Comparison of ENCODE assay signal across 9 cellular contexts in genomic region chr12:53476769-53477209, GRCh38. TPM values are rescaled to one million over a fixed set of nuclear protein-coding genes. Genes with fewer than 3 reads are reported as not detected.
A peak's percentile ranks its signal among the peaks of the same experiment; 100 is the strongest.
DNase-seq lines count a peak whose midpoint lies in the region; TF ChIP-seq lines count a peak whose summit lies in the region.
"Had no signal": no experiment of that assay in that cellular context is flagged by ENCODE, and none has a peak within 500 bp of the region (broad histone marks: within the 10 kb centered on the region; RNA-seq: fewer than 3 reads in every experiment).

No MANE protein-coding gene starts in this region.

- H3K36me3 Mint-ChIP-seq in activated naive CD4-positive, alpha-beta T cell treated with anti-CD3 and anti-CD28 coated beads for 36 hours (ENCODE audit: low read depth) = peaks cover 59% of the 10 kb centered on the region

- H3K4me3 ChIP-seq in PC-9 (no peak overlapping the region), fibroblast of lung (replicated peaks in 1 of 4; ENCODE audit: control extremely low read depth in 1 of 4, insufficient read depth in 1 of 4, low read depth in 3 of 4, low read length in 4 of 4) (no peak overlapping the region), stomach (no peak overlapping the region)

- H3K9me2 ChIP-seq in PC-9 (ENCODE audit: insufficient read depth) = no peaks in the 10 kb centered on the region

- H3K27me3 Mint-ChIP-seq in activated naive CD4-positive, alpha-beta T cell treated with anti-CD3 and anti-CD28 coated beads for 36 hours (ENCODE audit: low read depth) = no peaks in the 10 kb centered on the region

- no peak overlapping the region for H3K27ac ChIP-seq in PC-9
- H3K27ac ChIP-seq in fibroblast of lung (ENCODE audit: insufficient read depth, low read length) = no peak overlapping the region
- peak overlapping the region in 3 of 5 donors; percentile 13 to 42 (median 24) for H3K27ac ChIP-seq in stomach

- peak overlapping the region; percentile 27 for H3K27ac Mint-ChIP-seq in activated naive CD4-positive, alpha-beta T cell treated with anti-CD3 and anti-CD28 coated beads for 36 hours

- no peak for TF ChIP-seq POLR2A in stomach (IDR thresholded peaks at IDR 0.05)

- H3K9ac ChIP-seq in fibroblast of lung (ENCODE audit: insufficient read depth, low read length) = no peak overlapping the region

- H3K4me1 ChIP-seq in PC-9 (replicated peaks; ENCODE audit: insufficient read depth) = no peaks in the 10 kb centered on the region
- H3K4me1 ChIP-seq in fibroblast of lung (ENCODE audit: control insufficient read depth, extremely low read depth, insufficient read depth, low read length) = peaks cover 22% of the 10 kb centered on the region
- H3K4me1 ChIP-seq in stomach = peaks cover 23 to 97% (median 57%) of the 10 kb centered on the region in 4 donors

- H2AFZ ChIP-seq in PC-9 (no peak overlapping the region), fibroblast of lung (ENCODE audit: low read length) (no peak overlapping the region)

- DNase-seq in activated naive CD4-positive, alpha-beta T cell treated with anti-CD3 and anti-CD28 coated beads for 36 hours = no peak
- no peak for DNase-seq in activated naive CD4-positive, alpha-beta T cell treated with Interleukin-2 at 50 U/mL for 16 hours
- DNase-seq in PC-9 = no peak
- no peak for DNase-seq in fibroblast of lung (ENCODE audit: low read depth in 2 of 2)
- no peak for DNase-seq in stomach
- DNase-seq in NCI-H187 treated with DMSO at 0.1 percent for 48 hours (lab: John Stamatoyannopoulos, UW) = no peak
- no peak for DNase-seq in DMS79 (lab: John Stamatoyannopoulos, UW)
- no peak for DNase-seq in stimulated activated naive CD4-positive, alpha-beta T cell treated with Interleukin-2 at 50 U/mL for 16 hours (lab: John Stamatoyannopoulos, UW)
- DNase-seq: NCI-H774 had no signal

- no peak overlapping the region for H3K4me2 ChIP-seq in PC-9
- no peak overlapping the region for H3K4me2 ChIP-seq in fibroblast of lung (ENCODE audit: extremely low read depth, insufficient read depth, low read length)

- 47 to 65% (median 59%) methylated on average over 2 of the region's 2 CpGs for WGBS in stomach, 5 donors

- intact Hi-C loops in activated naive CD4-positive, alpha-beta T cell treated with anti-CD3 and anti-CD28 coated beads for 36 hours (cut with micrococcal nuclease) = no loop called here
- intact Hi-C loops in PC-9 (cut with micrococcal nuclease; ENCODE audit: unreplicated experiment) = no loop called here
- intact Hi-C loops in stomach (cut with DNase I; ENCODE audit: low total_unique reads) = no loop called here

- peaks cover 33% of the 10 kb centered on the region for H3K79me2 ChIP-seq in PC-9 (ENCODE audit: low read depth)
- peaks cover 50% of the 10 kb centered on the region for H3K79me2 ChIP-seq in fibroblast of lung (ENCODE audit: control insufficient read depth, insufficient read depth, low read length)

- H3K36me3 ChIP-seq in PC-9 (ENCODE audit: low read depth) (peaks cover 72% of the 10 kb centered on the region), fibroblast of lung (ENCODE audit: control insufficient read depth, insufficient read depth, low read length) (peaks cover 17% of the 10 kb centered on the region), stomach (peaks cover 87 to 100% (median 100%) of the 10 kb centered on the region in 4 donors)

- no peak for TF ChIP-seq EP300 in stomach (IDR thresholded peaks at IDR 0.05)

- H3K9me3 Mint-ChIP-seq in activated naive CD4-positive, alpha-beta T cell treated with anti-CD3 and anti-CD28 coated beads for 36 hours = no peaks in the 10 kb centered on the region

- TF ChIP-seq CTCF in PC-9 (conservative IDR thresholded peaks at IDR 0.05) (peak; percentile 55; the same call in 1 of the 2 replicates), fibroblast of lung (conservative IDR thresholded peaks at IDR 0.05 in 1 of 2, IDR thresholded peaks at IDR 0.05 in 1 of 2; ENCODE audit: low read depth in 1 of 2, low read length in 2 of 2) (peak; percentile 22 to 45), stomach (IDR thresholded peaks at IDR 0.05) (no peak)

- peaks cover 51% of the 10 kb centered on the region for H3K4me1 Mint-ChIP-seq in activated naive CD4-positive, alpha-beta T cell treated with anti-CD3 and anti-CD28 coated beads for 36 hours (ENCODE audit: low read depth)

- H3K27me3 ChIP-seq in PC-9 (ENCODE audit: insufficient read depth, low read depth) = no peaks in the 10 kb centered on the region
- H3K27me3 ChIP-seq in fibroblast of lung (ENCODE audit: control insufficient read depth, insufficient read depth, low read length) = no peaks in the 10 kb centered on the region
- H3K27me3 ChIP-seq in stomach = no peaks in the 10 kb centered on the region

- H3K9me3 ChIP-seq in PC-9 (ENCODE audit: insufficient read depth, low read depth) = no peaks in the 10 kb centered on the region
- no peaks in the 10 kb centered on the region for H3K9me3 ChIP-seq in fibroblast of lung (ENCODE audit: control insufficient read depth, insufficient read depth, low read depth, low read length)
- no peaks in the 10 kb centered on the region for H3K9me3 ChIP-seq in stomach

- H3K4me3 Mint-ChIP-seq in activated naive CD4-positive, alpha-beta T cell treated with anti-CD3 and anti-CD28 coated beads for 36 hours = no peak overlapping the region

- no TSS peak for BruUV-seq in PC-9 (replicated peaks; lab: Mats Ljungman, UMichigan)

- POLR2A ChIA-PET in PC-9 (lab: Charles Lee; ENCODE audit: unreplicated experiment) = interaction anchor here (0.6 kb wide), 2 partner anchors 9 to 152 kb away, joined by 5 to 16 read pairs; no protein-coding TSS in a partner anchor

- H4K20me1 ChIP-seq in PC-9 (ENCODE audit: insufficient read depth) (peaks cover 93% of the 10 kb centered on the region), fibroblast of lung (ENCODE audit: control insufficient read depth, extremely low read depth, insufficient read depth, low read length) (peaks cover 1% of the 10 kb centered on the region)

- peaks cover 97% of the 10 kb centered on the region for H3F3A ChIP-seq in PC-9 (ENCODE audit: insufficient read depth, low read depth)

- CTCF ChIA-PET in activated naive CD4-positive, alpha-beta T cell treated with anti-CD3 and anti-CD28 coated beads for 36 hours (lab: Charles Lee) = interaction anchor here (0.6 to 5.3 kb wide), 13 partner anchors 13 to 150 kb away, joined by 3 to 40 read pairs (median 4); partner anchors contain the start of gene TARBP2
- CTCF ChIA-PET in PC-9 (lab: Charles Lee) = interaction anchor here (1.4 kb wide), 1 partner anchor 156 kb away, joined by 3 read pairs; no protein-coding TSS in a partner anchor

RNA-seq across cellular contexts. Expression of gene MAP3K12, which starts 22.5 kb away (rescaled TPM):
- total RNA-seq in activated naive CD4-positive, alpha-beta T cell treated with anti-CD3 and anti-CD28 coated beads for 36 hours = 1 to 10 TPM; 6.0 to 8.2 TPM
- total RNA-seq in PC-9 (2021) (14.7 and 18.3 TPM in 2 replicates), fibroblast of lung (37.8 and 40.8 TPM in 2 replicates), stomach (100 to 1,000 TPM in 1 of 5 donors, 10 to 100 TPM in 4; 13.2 to 279 (median 43.3) TPM)
- polyA plus RNA-seq in fibroblast of lung (31.2 and 31.6 TPM in 2 replicates), stomach (1 to 10 TPM; 5.4 to 9.8 (median 6.0) TPM)
- polyA plus RNA-seq in fibroblast of lung (2012) = 23.9 and 24.4 TPM in 2 replicates
- 69.0 and 85.2 TPM in 2 replicates for polyA minus RNA-seq in fibroblast of lung (ENCODE audit: low replicate concordance)

RNA-seq across cellular contexts. Expression of gene TARBP2, which starts 24.3 kb away (rescaled TPM):
- total RNA-seq in activated naive CD4-positive, alpha-beta T cell treated with anti-CD3 and anti-CD28 coated beads for 36 hours = 10 to 100 TPM; 25.0 to 26.8 TPM
- total RNA-seq in PC-9 (2021) (47.8 and 53.3 TPM in 2 replicates), fibroblast of lung (37.8 and 39.3 TPM in 2 replicates), stomach (10 to 100 TPM in 4 of 5 donors, not detected in 1; 24.0 to 36.5 (median 32.0) TPM)
- polyA plus RNA-seq in fibroblast of lung (19.8 and 25.9 TPM in 2 replicates), stomach (10 to 100 TPM; 22.6 to 32.7 (median 27.4) TPM)
- polyA plus RNA-seq in fibroblast of lung (2012) = 23.5 and 33.8 TPM in 2 replicates
- 27.3 and 27.9 TPM in 2 replicates for polyA minus RNA-seq in fibroblast of lung (ENCODE audit: low replicate concordance)

RNA-seq across cellular contexts. Expression of gene PCBP2, which starts 24.9 kb away (rescaled TPM):
- total RNA-seq in activated naive CD4-positive, alpha-beta T cell treated with anti-CD3 and anti-CD28 coated beads for 36 hours = 1,000 to 10,000 TPM; 1,085 to 1,132 TPM
- 668 and 833 TPM in 2 replicates for total RNA-seq in PC-9 (2021)
- 251 and 271 TPM in 2 replicates for total RNA-seq in fibroblast of lung
- polyA plus RNA-seq in fibroblast of lung = 315 and 374 TPM in 2 replicates
- 674 and 727 TPM in 2 replicates for polyA plus RNA-seq in fibroblast of lung (2012)
- polyA minus RNA-seq in fibroblast of lung (ENCODE audit: low replicate concordance) = 1,406 and 1,607 TPM in 2 replicates
- total RNA-seq in stomach = 100 to 1,000 TPM; 109 to 509 (median 431) TPM
- polyA plus RNA-seq in stomach = 100 to 1,000 TPM; 407 to 714 (median 486) TPM

RNA-seq across cellular contexts. Expression of gene NPFF, which starts 30.5 kb away (rescaled TPM):
- total RNA-seq in activated naive CD4-positive, alpha-beta T cell treated with anti-CD3 and anti-CD28 coated beads for 36 hours = not detected
- total RNA-seq in PC-9 (2021) = not detected in 2 replicates
- not detected in 2 replicates for total RNA-seq in fibroblast of lung
- polyA plus RNA-seq in fibroblast of lung = not detected in 2 replicates
- polyA plus RNA-seq in fibroblast of lung (2012) = not detected in 2 replicates
- polyA minus RNA-seq in fibroblast of lung (ENCODE audit: low replicate concordance) = not detected in 2 replicates
- total RNA-seq in stomach = not detected
- polyA plus RNA-seq in stomach = not detected

RNA-seq across cellular contexts. Expression of gene PRR13, which starts 35.3 kb away (rescaled TPM):
- 100 to 1,000 TPM; 207 to 216 TPM for total RNA-seq in activated naive CD4-positive, alpha-beta T cell treated with anti-CD3 and anti-CD28 coated beads for 36 hours
- total RNA-seq in PC-9 (2021) = 138 and 203 TPM in 2 replicates
- total RNA-seq in fibroblast of lung = 30.3 and 48.1 TPM in 2 replicates
- polyA plus RNA-seq in fibroblast of lung = 114 and 157 TPM in 2 replicates
- polyA plus RNA-seq in fibroblast of lung (2012) = 231 and 250 TPM in 2 replicates
- polyA minus RNA-seq in fibroblast of lung (ENCODE audit: low replicate concordance) = 139 and 250 TPM in 2 replicates
- total RNA-seq in stomach = 100 to 1,000 TPM in 3 of 5 donors, 10 to 100 TPM in 2; 44.3 to 194 (median 105) TPM
- 100 to 1,000 TPM; 194 to 437 (median 306) TPM for polyA plus RNA-seq in stomach

Comparison
In these comparisons a context has a peak if more than half of its experiments do, and no peak if none do; other contexts are left out.
1. H3K27ac ChIP-seq: peak in stomach (3 of 5); none in PC-9 (single experiment) and fibroblast of lung (single experiment).
2. CTCF ChIP-seq: peak in PC-9 (single experiment) and fibroblast of lung (2 of 2); none in stomach (0 of 7).